Comparison of ENCODE assay signal across 1 cellular context in the genomic region with DNA sequence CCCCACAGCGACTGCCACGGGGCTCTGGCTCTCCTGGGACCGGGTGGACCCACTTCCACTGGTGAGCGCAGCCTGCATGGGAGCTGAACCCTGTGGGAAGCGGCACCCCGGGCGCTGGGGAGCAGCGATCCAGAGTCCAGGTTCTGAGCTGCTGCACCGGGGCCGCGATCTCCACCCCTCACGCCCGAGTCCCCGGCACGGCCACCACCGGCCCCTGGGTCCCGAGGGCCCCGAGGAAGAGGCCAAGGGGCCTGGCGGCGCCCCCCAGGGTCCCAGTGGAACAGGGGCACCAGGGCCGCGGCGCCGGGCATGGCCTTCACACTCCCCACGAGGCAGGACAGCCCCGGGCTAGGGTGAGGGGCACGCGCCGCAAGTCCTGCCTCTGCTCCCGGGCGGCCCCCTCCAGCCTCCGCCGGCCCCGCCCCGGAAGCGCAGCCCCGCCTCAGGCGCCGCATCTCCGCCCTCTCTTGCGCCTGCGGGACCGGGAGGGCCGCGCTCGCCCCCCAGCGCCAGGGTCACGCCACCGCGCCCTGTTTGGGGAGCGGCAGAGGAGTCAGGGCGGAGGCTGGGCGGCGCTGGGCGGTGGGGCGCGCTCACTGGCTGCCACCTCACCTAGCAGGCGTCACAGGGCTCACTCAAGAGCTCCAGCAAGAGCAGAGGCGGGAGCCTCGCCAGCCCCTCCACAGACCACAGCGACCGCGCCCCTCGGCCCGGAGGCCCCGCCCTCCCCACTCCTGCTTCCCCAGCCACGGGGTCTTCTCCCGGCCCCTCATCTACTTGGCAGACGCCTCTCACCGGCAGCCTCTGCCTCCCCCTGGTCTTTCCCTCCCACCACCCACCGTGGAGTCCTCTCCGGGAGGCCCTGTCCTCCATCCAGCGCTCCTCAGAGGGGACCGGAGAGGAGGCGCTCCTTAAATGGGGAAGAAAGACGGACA.
TF ChIP-seq lines count a peak whose summit lies in the region.

No MANE protein-coding gene starts in this region.

TF ChIP-seq in K562, 482 proteins besides CTCF, POLR2A, EP300 and RAD21 (continued from another document and continues in another):
- TF ChIP-seq, protein P1, sequence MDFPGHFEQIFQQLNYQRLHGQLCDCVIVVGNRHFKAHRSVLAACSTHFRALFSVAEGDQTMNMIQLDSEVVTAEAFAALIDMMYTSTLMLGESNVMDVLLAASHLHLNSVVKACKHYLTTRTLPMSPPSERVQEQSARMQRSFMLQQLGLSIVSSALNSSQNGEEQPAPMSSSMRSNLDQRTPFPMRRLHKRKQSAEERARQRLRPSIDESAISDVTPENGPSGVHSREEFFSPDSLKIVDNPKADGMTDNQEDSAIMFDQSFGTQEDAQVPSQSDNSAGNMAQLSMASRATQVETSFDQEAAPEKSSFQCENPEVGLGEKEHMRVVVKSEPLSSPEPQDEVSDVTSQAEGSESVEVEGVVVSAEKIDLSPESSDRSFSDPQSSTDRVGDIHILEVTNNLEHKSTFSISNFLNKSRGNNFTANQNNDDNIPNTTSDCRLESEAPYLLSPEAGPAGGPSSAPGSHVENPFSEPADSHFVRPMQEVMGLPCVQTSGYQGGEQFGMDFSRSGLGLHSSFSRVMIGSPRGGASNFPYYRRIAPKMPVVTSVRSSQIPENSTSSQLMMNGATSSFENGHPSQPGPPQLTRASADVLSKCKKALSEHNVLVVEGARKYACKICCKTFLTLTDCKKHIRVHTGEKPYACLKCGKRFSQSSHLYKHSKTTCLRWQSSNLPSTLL (IDR thresholded peaks at IDR 0.05) = no peak
- TF ChIP-seq JUND (IDR thresholded peaks at IDR 0.05; ENCODE audit: borderline replicate concordance, low read depth, low read length) (0 out of 2 replicates have a peak, but pooled peaks have one; percentile 21), JUND (tag; IDR thresholded peaks at IDR 0.05; ENCODE audit: borderline replicate concordance, low read depth, low read length) (no peak), TARDBP (IDR thresholded peaks at IDR 0.05) (no peak), ZNF324 (CRISPR knock-in tag; IDR thresholded peaks at IDR 0.05) (no peak), HMG20B (CRISPR knock-in tag; IDR thresholded peaks at IDR 0.05) (no peak), ZBTB2 (IDR thresholded peaks at IDR 0.05) (no peak), CGGBP1 (CRISPR knock-in tag; IDR thresholded peaks at IDR 0.05) (no peak), GATAD2B (IDR thresholded peaks at IDR 0.05; ENCODE audit: borderline replicate concordance) (0 out of 2 replicates have a peak, but pooled peaks have one; percentile 41), TAF1 (IDR thresholded peaks at IDR 0.05; ENCODE audit: control insufficient read depth, extremely low read depth, insufficient read depth, low read length, severe bottlenecking) (peak; percentile 31), ZNF655 (CRISPR knock-in tag; IDR thresholded peaks at IDR 0.05) (no peak), RBM14 (IDR thresholded peaks at IDR 0.05; ENCODE audit: borderline replicate concordance, insufficient read depth, low read depth, low read length) (no peak), ZNF23 (CRISPR knock-in tag; IDR thresholded peaks at IDR 0.05) (no peak), PATZ1 (CRISPR knock-in tag; IDR thresholded peaks at IDR 0.05; ENCODE audit: borderline replicate concordance) (no peak), ZNF551 (CRISPR knock-in tag; IDR thresholded peaks at IDR 0.05) (no peak), ZNF197 (CRISPR knock-in tag; IDR thresholded peaks at IDR 0.05; ENCODE audit: low read depth) (no peak), SNRNP70 (optimal IDR thresholded peaks at IDR 0.05; ENCODE audit: low read depth, low read length) (no peak), GATA2 (CRISPR knock-in tag; IDR thresholded peaks at IDR 0.05) (no peak), SIN3A (IDR thresholded peaks at IDR 0.05; ENCODE audit: borderline replicate concordance in 2 of 2, control insufficient read depth in 1 of 2, low read depth in 2 of 2, low read length in 2 of 2) (0 out of 4 replicates have a peak, but pooled peaks of 1 of the 2 experiments have one; percentile 23), ILF3 (IDR thresholded peaks at IDR 0.05; ENCODE audit: borderline replicate concordance) (no peak), POLR2G (IDR thresholded peaks at IDR 0.05; ENCODE audit: low read depth, low read length) (peak; percentile 58), FOS (IDR thresholded peaks at IDR 0.05; ENCODE audit: extremely low read depth, insufficient read length) (no peak), TEAD2 (tag; IDR thresholded peaks at IDR 0.05) (no peak), RCOR1 (IDR thresholded peaks at IDR 0.05; ENCODE audit: borderline replicate concordance in 1 of 2, low read depth in 2 of 2, low read length in 2 of 2) (peak in 1 of 2 experiments; percentile 34; a peak in 1 of 4 replicates), ZNF785 (CRISPR knock-in tag; IDR thresholded peaks at IDR 0.05) (no peak), ZNF57 (CRISPR knock-in tag; IDR thresholded peaks at IDR 0.05) (no peak), HCFC1 (IDR thresholded peaks at IDR 0.05; ENCODE audit: low read depth, low read length) (no peak; the same call in 1 of the 2 replicates), DMBX1 (CRISPR knock-in tag; IDR thresholded peaks at IDR 0.05; ENCODE audit: borderline replicate concordance) (no peak), ZNF212 (CRISPR knock-in tag; IDR thresholded peaks at IDR 0.05) (no peak), EWSR1 (IDR thresholded peaks at IDR 0.05; ENCODE audit: borderline replicate concordance, low read depth, partially characterized antibody) (no peak), FOXA3 (CRISPR knock-in tag; conservative IDR thresholded peaks at IDR 0.05 in 1 of 2, IDR thresholded peaks at IDR 0.05 in 1 of 2) (no peak), GTF2A2 (tag; IDR thresholded peaks at IDR 0.05) (no peak), MEF2A (IDR thresholded peaks at IDR 0.05; ENCODE audit: control insufficient read depth, low read depth, low read length) (no peak), JUN (IDR thresholded peaks at IDR 0.05; ENCODE audit: borderline replicate concordance, low read depth, low read length) (0 out of 2 replicates have a peak, but pooled peaks have one; percentile 25), JUN (CRISPR knock-in tag; IDR thresholded peaks at IDR 0.05; ENCODE audit: borderline replicate concordance) (no peak), DDX20 (tag; IDR thresholded peaks at IDR 0.05; ENCODE audit: low read depth) (no peak), CUX1 (CRISPR knock-in tag; IDR thresholded peaks at IDR 0.05) (no peak), TRIM25 (IDR thresholded peaks at IDR 0.05; ENCODE audit: borderline replicate concordance) (no peak), GABPA (tag; conservative IDR thresholded peaks at IDR 0.05; ENCODE audit: low read depth) (peak; percentile 64), HNRNPUL1 (IDR thresholded peaks at IDR 0.05; ENCODE audit: low read length) (no peak), ZNF639 (CRISPR knock-in tag; conservative IDR thresholded peaks at IDR 0.05 in 1 of 2, IDR thresholded peaks at IDR 0.05 in 1 of 2) (no peak), KAT2B (IDR thresholded peaks at IDR 0.05; ENCODE audit: low read depth, low read length) (no peak)
- TF ChIP-seq, protein P2, sequence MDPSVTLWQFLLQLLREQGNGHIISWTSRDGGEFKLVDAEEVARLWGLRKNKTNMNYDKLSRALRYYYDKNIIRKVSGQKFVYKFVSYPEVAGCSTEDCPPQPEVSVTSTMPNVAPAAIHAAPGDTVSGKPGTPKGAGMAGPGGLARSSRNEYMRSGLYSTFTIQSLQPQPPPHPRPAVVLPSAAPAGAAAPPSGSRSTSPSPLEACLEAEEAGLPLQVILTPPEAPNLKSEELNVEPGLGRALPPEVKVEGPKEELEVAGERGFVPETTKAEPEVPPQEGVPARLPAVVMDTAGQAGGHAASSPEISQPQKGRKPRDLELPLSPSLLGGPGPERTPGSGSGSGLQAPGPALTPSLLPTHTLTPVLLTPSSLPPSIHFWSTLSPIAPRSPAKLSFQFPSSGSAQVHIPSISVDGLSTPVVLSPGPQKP (CRISPR knock-in tag; IDR thresholded peaks at IDR 0.05) = no peak
